Comparison of ENCODE assay signal across 17 cellular contexts in genomic region chr1:5682626-5683235, GRCh38.
A peak's percentile ranks its signal among the peaks of the same experiment; 100 is the strongest.
DNase-seq lines count a peak whose midpoint lies in the region; ATAC-seq and TF ChIP-seq lines count a peak whose summit lies in the region.
"Had no signal": no experiment of that assay in that cellular context is flagged by ENCODE, and none has a peak within 500 bp of the region (broad histone marks: within the 10 kb centered on the region; RNA-seq: fewer than 3 reads in every experiment).

No MANE protein-coding gene starts in this region.

- peaks cover 55% of the 10 kb centered on the region for H3K4me1 Mint-ChIP-seq in nephron progenitor cell
- H3K4me1 Mint-ChIP-seq: B cell had no signal

- TF ChIP-seq CTCF in hepatocyte (IDR thresholded peaks at IDR 0.05; ENCODE audit: poor library complexity) (no peak), nephron progenitor cell (IDR thresholded peaks at IDR 0.05) (no peak), PC-3 (conservative IDR thresholded peaks at IDR 0.05; ENCODE audit: low read depth, low read length) (no peak)

- H3K27me3 ChIP-seq in hepatocyte, result peaks cover 4% of the 10 kb centered on the region
- peaks cover 52% of the 10 kb centered on the region for H3K27me3 ChIP-seq in PC-3 (ENCODE audit: low read length)

- H3K79me2 ChIP-seq in hepatocyte (no peaks in the 10 kb centered on the region), PC-3 (ENCODE audit: low read length) (no peaks in the 10 kb centered on the region)

- ATAC-seq in Right ventricle myocardium superior (ENCODE audit: poor library complexity) (no peak), GM18502 (IDR thresholded peaks at IDR 0.05; ENCODE audit: poor library complexity, unreplicated experiment) (no peak), HG03045 (IDR thresholded peaks at IDR 0.05; ENCODE audit: unreplicated experiment) (no peak), PC-3 (no peak)

- H3K27ac Mint-ChIP-seq in nephron progenitor cell, result peak overlapping the region; percentile 81
- H3K27ac Mint-ChIP-seq: B cell; CD4-positive, alpha-beta T cell had no signal

- H3K27ac ChIP-seq in hepatocyte (peak overlapping the region; percentile 24), PC-3 (ENCODE audit: low read length) (no peak overlapping the region)
- H3K27ac ChIP-seq: C4-2B had no signal

- H3K9me3 Mint-ChIP-seq in nephron progenitor cell, result no peaks in the 10 kb centered on the region
- H3K9me3 Mint-ChIP-seq: CD4-positive, alpha-beta T cell had no signal

- CTCF ChIA-PET in PC-3 (lab: Charles Lee), result no interaction called here

- H3K9ac ChIP-seq in PC-3 (ENCODE audit: low read length), result no peak overlapping the region

- peak; percentile 31 for DNase-seq in cardiac septum (ENCODE audit: low spot score)
- no peak for DNase-seq in Right ventricle myocardium superior
- no peak for DNase-seq in hepatocyte (ENCODE audit: low spot score)
- DNase-seq in nephron progenitor cell, result peak; percentile 36
- no peak for DNase-seq in NCI-H526 treated with DMSO at 0.1 percent for 48 hours (lab: John Stamatoyannopoulos, UW)
- no peak for DNase-seq in PC-3
- DNase-seq: 8988T; Caco-2; CD4-positive, alpha-beta T cell; DMS153; DMS79; GDM1; H9 had no signal

- H3K36me3 ChIP-seq in hepatocyte (replicated peaks; ENCODE audit: insufficient read depth, low read depth) (no peaks in the 10 kb centered on the region), PC-3 (ENCODE audit: low read depth, low read length) (no peaks in the 10 kb centered on the region)

- H3K4me1 ChIP-seq in hepatocyte (ENCODE audit: insufficient read depth), result peaks cover 11% of the 10 kb centered on the region
- no peaks in the 10 kb centered on the region for H3K4me1 ChIP-seq in PC-3 (ENCODE audit: insufficient read depth, low read length)
- H3K4me1 ChIP-seq: Caco-2 had no signal

- H3K9me2 ChIP-seq in hepatocyte (replicated peaks; ENCODE audit: insufficient read depth) (no peaks in the 10 kb centered on the region), PC-3 (replicated peaks; ENCODE audit: low read length) (no peaks in the 10 kb centered on the region)

- peaks cover 34% of the 10 kb centered on the region for H3K27me3 Mint-ChIP-seq in nephron progenitor cell (ENCODE audit: low read depth, poor library complexity)

- intact Hi-C loops in cardiac septum (cut with DNase I), result no loop called here
- intact Hi-C loops in Right ventricle myocardium superior (cut with DNase I), result no loop called here
- intact Hi-C loops in PC-3 (cut with micrococcal nuclease), result no loop called here

- H4K20me1 ChIP-seq in hepatocyte (ENCODE audit: insufficient read depth, poor library complexity, severe bottlenecking) (no peaks in the 10 kb centered on the region), PC-3 (ENCODE audit: low read length) (no peaks in the 10 kb centered on the region)

- WGBS in hepatocyte (ENCODE audit: low lambda C conversion rate, missing lambda C conversion rate), result 78% methylated on average over 16 of the region's 16 CpGs

- H2AFZ ChIP-seq in hepatocyte (no peak overlapping the region), PC-3 (ENCODE audit: low read length) (no peak overlapping the region)

- POLR2A ChIA-PET in PC-3 (lab: Charles Lee; ENCODE audit: unreplicated experiment), result no interaction called here

- H3K9me3 ChIP-seq in hepatocyte (ENCODE audit: low read depth) (no peaks in the 10 kb centered on the region), PC-3 (ENCODE audit: low read length) (no peaks in the 10 kb centered on the region)
- H3K9me3 ChIP-seq: Caco-2 had no signal

- H3K4me3 Mint-ChIP-seq in nephron progenitor cell, result peak overlapping the region; percentile 26
- H3K4me3 Mint-ChIP-seq: B cell; CD4-positive, alpha-beta T cell; H9 had no signal

- H3K4me3 ChIP-seq in hepatocyte, result no peak overlapping the region
- no peak overlapping the region for H3K4me3 ChIP-seq in PC-3 (ENCODE audit: low read length)

- H3K36me3 Mint-ChIP-seq in nephron progenitor cell (ENCODE audit: low read depth), result no peaks in the 10 kb centered on the region

- no TSS peak for BruUV-seq in PC-3 (replicated peaks; lab: Mats Ljungman, UMichigan)

- H3F3A ChIP-seq in PC-3 (ENCODE audit: low read length, unreplicated experiment), result no peaks in the 10 kb centered on the region

- H3K4me2 ChIP-seq in hepatocyte (no peak overlapping the region), PC-3 (ENCODE audit: low read length) (no peak overlapping the region)

Comparison
In these comparisons a context has a peak if more than half of its experiments do, and no peak if none do; other contexts are left out.
1. DNase-seq: peak in cardiac septum (single experiment) and nephron progenitor cell (single experiment); none in Right ventricle myocardium superior (single experiment), hepatocyte (single experiment), NCI-H526 treated with DMSO at 0.1 percent for 48 hours (single experiment) and PC-3 (single experiment).